ENCODE assay signal across 13 cellular contexts in genomic region chr9:33172256-33172678, GRCh38. TPM values are rescaled to one million over a fixed set of nuclear protein-coding genes. Genes with fewer than 3 reads are reported as not detected.
DNase-seq lines count a peak whose midpoint lies in the region; ATAC-seq and TF ChIP-seq lines count a peak whose summit lies in the region.
"Had no signal": no experiment of that assay in that cellular context is flagged by ENCODE, and none has a peak within 500 bp of the region (broad histone marks: within the 10 kb centered on the region; RNA-seq: fewer than 3 reads in every experiment).

No MANE protein-coding gene starts in this region.

- no peak overlapping the region for H3K27ac ChIP-seq in breast epithelium
- H3K27ac ChIP-seq in mammary epithelial cell (ENCODE audit: insufficient read depth, low read depth, low read length), result peak overlapping the region; percentile 3
- H3K27ac ChIP-seq in right lobe of liver, result peak overlapping the region; percentile 83 to 93 (median 84)
- H3K27ac ChIP-seq: foreskin keratinocyte, vagina had no signal

- H3K36me3 ChIP-seq in breast epithelium (no peaks in the 10 kb centered on the region), mammary epithelial cell (ENCODE audit: insufficient read depth, low read length) (no peaks in the 10 kb centered on the region), right lobe of liver (no peaks in the 10 kb centered on the region), mucosa of descending colon (ENCODE audit: low read depth) (no peaks in the 10 kb centered on the region)
- H3K36me3 ChIP-seq: vagina had no signal

- no peak for DNase-seq in MCF 10A (ENCODE audit: unreplicated experiment)
- no peak for DNase-seq in breast epithelium (ENCODE audit: low spot score in 2 of 2)
- DNase-seq in mammary epithelial cell, result no peak
- DNase-seq in right lobe of liver, result no peak
- DNase-seq in type B pancreatic cell (ENCODE audit: extremely low spot score, unreplicated experiment), result no peak
- no peak for DNase-seq in activated CD8-positive, alpha-beta memory T cell treated with anti-CD3 and anti-CD28 coated beads, Interleukin-2, amount 50 U/mL, for 48 hours
- DNase-seq in mucosa of descending colon, result no peak
- DNase-seq: activated CD4-positive, alpha-beta T cell treated with anti-CD3 and anti-CD28 coated beads, Interleukin-2, amount 50 U/mL, for 1 hour; activated gamma-delta T cell treated with Interleukin-2 at 50 U/mL for 16 hours; stimulated activated CD4-positive, alpha-beta T cell treated with anti-CD3 and anti-CD28 coated beads, Interleukin-15, amount 100 ng/mL, for 24 hours had no signal

- H3K4me3 Mint-ChIP-seq in MCF 10A (ENCODE audit: unreplicated experiment), result no peak overlapping the region
- peak overlapping the region; percentile 52 for H3K4me3 Mint-ChIP-seq in type B pancreatic cell

- in situ Hi-C loops in mammary epithelial cell (cut with MboI; ENCODE audit: low sequenced_read_pairs in 2 of 2), result loop anchor here in 1 of 2 donors (5.0 kb wide), 1 partner anchor 90 kb away; no protein-coding TSS in a partner anchor

- no peaks in the 10 kb centered on the region for H3K9me3 ChIP-seq in breast epithelium
- H3K9me3 ChIP-seq in mammary epithelial cell (replicated peaks; ENCODE audit: insufficient read depth, low read length), result no peaks in the 10 kb centered on the region
- H3K9me3 ChIP-seq in right lobe of liver, result no peaks in the 10 kb centered on the region
- H3K9me3 ChIP-seq in mucosa of descending colon, result no peaks in the 10 kb centered on the region
- H3K9me3 ChIP-seq: vagina had no signal

- H3K36me3 Mint-ChIP-seq in MCF 10A (ENCODE audit: insufficient read depth, unreplicated experiment) (no peaks in the 10 kb centered on the region), type B pancreatic cell (no peaks in the 10 kb centered on the region)

- peak overlapping the region; percentile 4 for H2AFZ ChIP-seq in mammary epithelial cell (ENCODE audit: low read depth, low read length)

- H3K9ac ChIP-seq in mammary epithelial cell (ENCODE audit: insufficient read depth, low read length), result no peak overlapping the region

- CTCF ChIA-PET in MCF 10A (lab: Yijun Ruan, JAX), result interaction anchor here (1.4 kb wide), 1 partner anchor 12 kb away, joined by 3 read pairs; no protein-coding TSS in a partner anchor
- CTCF ChIA-PET in mammary epithelial cell (lab: Charles Lee; ENCODE audit: low non-redundant PET), result no interaction called here

- no peaks in the 10 kb centered on the region for H4K20me1 ChIP-seq in mammary epithelial cell (ENCODE audit: insufficient read depth, low read length)

- intact Hi-C loops in MCF 10A (cut with micrococcal nuclease), result no loop called here
- intact Hi-C loops in breast epithelium (cut with DNase I; ENCODE audit: low total_unique reads), result loop anchor here (5.0 kb wide), 1 partner anchor 60 kb away; no protein-coding TSS in a partner anchor
- intact Hi-C loops in mammary epithelial cell (cut with micrococcal nuclease), result no loop called here
- intact Hi-C loops in right lobe of liver (cut with DNase I), result loop anchor here in 1 of 2 donors (10.0 kb wide), 1 partner anchor 87 kb away; no protein-coding TSS in a partner anchor
- intact Hi-C loops in mucosa of descending colon (cut with DNase I, micrococcal nuclease), result no loop called here

- H3K4me3 ChIP-seq in breast epithelium (no peak overlapping the region), mammary epithelial cell (replicated peaks in 1 of 3; ENCODE audit: insufficient read depth in 1 of 3, low read depth in 2 of 3, low read length in 3 of 3) (no peak overlapping the region), right lobe of liver (no peak overlapping the region), mucosa of descending colon (no peak overlapping the region)
- H3K4me3 ChIP-seq: vagina had no signal

- H3K27me3 ChIP-seq in breast epithelium, result no peaks in the 10 kb centered on the region
- H3K27me3 ChIP-seq in mammary epithelial cell (ENCODE audit: insufficient read depth, low read length), result no peaks in the 10 kb centered on the region
- no peaks in the 10 kb centered on the region for H3K27me3 ChIP-seq in right lobe of liver
- H3K27me3 ChIP-seq: foreskin keratinocyte, vagina had no signal

- BruUV-seq in MCF 10A (replicated peaks; lab: Mats Ljungman, UMichigan) (no TSS peak), mammary epithelial cell (replicated peaks; lab: Mats Ljungman, UMichigan) (no TSS peak)

- no peak for TF ChIP-seq CTCF in MCF 10A (IDR thresholded peaks at IDR 0.05; ENCODE audit: unreplicated experiment)
- TF ChIP-seq CTCF in breast epithelium (IDR thresholded peaks at IDR 0.05), result no peak
- no peak for TF ChIP-seq CTCF in mammary epithelial cell (conservative IDR thresholded peaks at IDR 0.05 in 1 of 2, IDR thresholded peaks at IDR 0.05 in 1 of 2; ENCODE audit: extremely low read depth in 1 of 2, insufficient read depth in 1 of 2, low read depth in 1 of 2, low read length in 2 of 2)
- TF ChIP-seq CTCF in right lobe of liver (IDR thresholded peaks at IDR 0.05), result no peak
- no peak for TF ChIP-seq CTCF in type B pancreatic cell (conservative IDR thresholded peaks at IDR 0.05)
- TF ChIP-seq CTCF in mucosa of descending colon (IDR thresholded peaks at IDR 0.05), result no peak

- POLR2A ChIA-PET in MCF 10A (lab: Yijun Ruan, JAX), result interaction anchor here (0.6 to 3.6 kb wide), 11 partner anchors 10 to 991 kb away, joined by 3 to 43 read pairs (median 3); partner anchors contain the start of gene DNAJA1

- peaks cover 40% of the 10 kb centered on the region for H3K4me1 Mint-ChIP-seq in MCF 10A (ENCODE audit: insufficient read depth, unreplicated experiment)
- peaks cover 21% of the 10 kb centered on the region for H3K4me1 Mint-ChIP-seq in type B pancreatic cell (ENCODE audit: unreplicated experiment)

- ATAC-seq in right lobe of liver, result peak; percentile 24 to 48 (median 33)
- ATAC-seq in HG03354 (IDR thresholded peaks at IDR 0.05; ENCODE audit: poor library complexity, severe bottlenecking, unreplicated experiment), result no peak
- ATAC-seq in mucosa of descending colon, result no peak
- ATAC-seq: foreskin keratinocyte had no signal

- no peak overlapping the region for H3K4me2 ChIP-seq in mammary epithelial cell (ENCODE audit: insufficient read depth, low read depth, low read length)

- H3K4me1 ChIP-seq in breast epithelium, result peaks cover 0 to 10% of the 10 kb centered on the region in 2 donors
- peaks cover 27% of the 10 kb centered on the region for H3K4me1 ChIP-seq in mammary epithelial cell (ENCODE audit: insufficient read depth, low read length)
- H3K4me1 ChIP-seq in right lobe of liver, result peaks cover 0 to 42% (median 17%) of the 10 kb centered on the region in 4 donors
- no peaks in the 10 kb centered on the region for H3K4me1 ChIP-seq in mucosa of descending colon (ENCODE audit: low read depth)

- H3K27me3 Mint-ChIP-seq in MCF 10A (ENCODE audit: insufficient read depth, unreplicated experiment) (no peaks in the 10 kb centered on the region), type B pancreatic cell (no peaks in the 10 kb centered on the region)

- H3K27ac Mint-ChIP-seq in MCF 10A (ENCODE audit: low read depth, unreplicated experiment) (peak overlapping the region; percentile 72), type B pancreatic cell (peak overlapping the region; percentile 87)

- no peak for TF ChIP-seq POLR2A in breast epithelium (IDR thresholded peaks at IDR 0.05)
- TF ChIP-seq POLR2A in right lobe of liver (IDR thresholded peaks at IDR 0.05), result peak; percentile 48

- no peaks in the 10 kb centered on the region for H3K9me3 Mint-ChIP-seq in MCF 10A (ENCODE audit: unreplicated experiment)
- H3K9me3 Mint-ChIP-seq in type B pancreatic cell, result no peaks in the 10 kb centered on the region

- no peaks in the 10 kb centered on the region for H3K79me2 ChIP-seq in mammary epithelial cell (ENCODE audit: insufficient read depth, low read length)

- dilution Hi-C loops in mammary epithelial cell (cut with HindIII; ENCODE audit: low sequenced_read_pairs), result no loop called here

- WGBS in mammary epithelial cell (ENCODE audit: low coverage, missing lambda C conversion rate), result 56% methylated on average over 3 of the region's 3 CpGs
- WGBS in right lobe of liver (ENCODE audit: insufficient coverage, low coverage, low lambda C conversion rate, missing lambda C conversion rate), result 19% methylated on average over 3 of the region's 3 CpGs

RNA-seq across cellular contexts. Expression of gene B4GALT1, which starts 5.1 kb away (rescaled TPM):
- total RNA-seq in MCF 10A (2022) (155 and 184 TPM in 2 replicates), breast epithelium (10 to 100 TPM; 60.8 to 81.8 (median 66.2) TPM), mammary epithelial cell (100 to 1,000 TPM in 1 of 2 donors, 10 to 100 TPM in 1; 82.2 to 135 TPM), right lobe of liver (100 to 1,000 TPM in 1 of 6 experiments, 10 to 100 TPM in 5; 48.5 to 145 (median 79.5) TPM), type B pancreatic cell (ENCODE audit: low replicate concordance) (91.9 and 150 TPM in 2 replicates), mucosa of descending colon (100 to 1,000 TPM in 2 of 3 donors, 10 to 100 TPM in 1; 66.0 to 203 (median 103) TPM)
- 69.9 TPM for polyA plus RNA-seq in mammary epithelial cell
- polyA minus RNA-seq in mammary epithelial cell, result 212 TPM

Comparison
In these comparisons a context has a peak if more than half of its experiments do, and no peak if none do; other contexts are left out.
1. H3K27ac ChIP-seq: peak in mammary epithelial cell (single experiment) and right lobe of liver (3 of 3); none in breast epithelium (0 of 2).
2. ATAC-seq: peak in right lobe of liver (4 of 4); none in HG03354 (single experiment) and mucosa of descending colon (single experiment).